20 cellular contexts compared by ENCODE assay signal in the genomic region with DNA sequence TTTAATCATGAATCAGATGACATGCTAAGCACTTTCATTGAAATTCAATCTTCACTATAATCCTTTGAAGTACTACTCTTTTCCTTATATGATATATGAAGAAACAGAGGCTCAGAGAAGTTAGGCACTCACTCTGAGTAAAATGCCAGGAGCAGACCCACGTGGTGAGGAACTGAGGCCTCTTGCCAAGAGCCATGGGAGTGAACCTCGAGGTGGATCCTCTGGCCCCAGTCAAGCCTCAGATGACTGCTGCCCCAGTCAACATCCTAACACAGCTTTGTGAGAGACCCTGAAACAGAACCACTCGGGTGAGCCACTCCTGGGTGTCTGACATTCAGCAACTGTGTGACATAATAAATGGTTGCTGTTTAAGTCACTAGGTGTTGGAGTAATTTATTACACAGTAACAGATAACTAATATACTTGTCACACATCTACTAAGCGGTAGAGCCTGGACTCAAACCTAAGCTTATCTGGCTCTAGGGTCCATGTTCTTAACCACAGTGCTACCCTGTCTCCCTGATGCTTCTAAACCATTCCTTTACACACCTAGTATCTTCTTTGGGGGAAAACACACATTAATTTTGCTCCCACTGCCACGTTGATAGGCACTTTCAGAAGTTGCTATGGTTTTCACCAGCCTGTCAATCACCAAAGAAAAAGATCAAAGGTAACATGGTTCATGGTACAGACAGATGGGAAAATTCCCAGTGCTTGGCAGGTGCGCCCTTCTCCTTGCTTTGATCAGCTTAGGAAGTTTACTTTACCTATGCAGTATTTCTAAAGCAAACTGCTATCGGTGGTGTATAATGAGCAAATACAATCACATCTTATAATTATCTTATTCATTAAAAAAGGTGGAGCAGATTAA.
"Had no signal": no experiment of that assay in that cellular context is flagged by ENCODE, and none has a peak within 500 bp of the region (broad histone marks: within the 10 kb centered on the region; RNA-seq: fewer than 3 reads in every experiment).

No MANE protein-coding gene starts in this region.

- H3K27me3 ChIP-seq: tibial nerve had no signal

- FAIRE-seq: endometrium, TTC549 had no signal

- ATAC-seq: activated CD8-positive, alpha-beta T cell treated with anti-CD3 and anti-CD28 coated beads, Interleukin-2, amount 10 ng/mL, durations not matched to agents 7 days and 5 days; lower lobe of right lung; naive thymus-derived CD4-positive, alpha-beta T cell; T-cell had no signal

- H3K9me3 ChIP-seq: lower lobe of right lung, prostate gland, tibial nerve had no signal

- H3K4me1 ChIP-seq: lower lobe of right lung, prostate gland had no signal

- H3K36me3 ChIP-seq: lower lobe of right lung, prostate gland, tibial nerve, WERI-Rb-1 had no signal

- H3K4me3 ChIP-seq: lower lobe of right lung, prostate gland, tibial nerve had no signal

- H3K27ac ChIP-seq: lower lobe of right lung, prostate gland, tibial nerve, WERI-Rb-1 had no signal

- DNase-seq: activated CD4-positive, alpha-beta T cell treated with anti-CD3 and anti-CD28 coated beads, Interleukin-2, amount 10 ng/mL, durations not matched to agents 7 days and 5 days; activated CD4-positive, CD25-positive, alpha-beta regulatory T cell treated with anti-CD3 and anti-CD28 coated beads, Interleukin-2, amount 50 U/mL, for 72 hours; activated CD8-positive, alpha-beta T cell treated with anti-CD3 and anti-CD28 coated beads, Interleukin-2, amount 10 ng/mL, durations not matched to agents 7 days and 5 days; activated gamma-delta T cell; activated naive CD4-positive, alpha-beta T cell treated with anti-CD3 and anti-CD28 coated beads, Interleukin-2, amount 50 U/mL, for 16 hours; anterior cingulate cortex; erythroblast; foreskin fibroblast; glutamatergic neuron; hypothalamus; lower lobe of right lung; naive thymus-derived CD4-positive, alpha-beta T cell; stimulated activated CD4-positive, alpha-beta T cell treated with anti-CD3 and anti-CD28 coated beads, Interleukin-1b, Interleukin-23, amount 100 ng/mL, for 48 hours; substantia nigra; T-cell; WERI-Rb-1 had no signal
